ENCODE assay signal across 8 cellular contexts in the genomic region with DNA sequence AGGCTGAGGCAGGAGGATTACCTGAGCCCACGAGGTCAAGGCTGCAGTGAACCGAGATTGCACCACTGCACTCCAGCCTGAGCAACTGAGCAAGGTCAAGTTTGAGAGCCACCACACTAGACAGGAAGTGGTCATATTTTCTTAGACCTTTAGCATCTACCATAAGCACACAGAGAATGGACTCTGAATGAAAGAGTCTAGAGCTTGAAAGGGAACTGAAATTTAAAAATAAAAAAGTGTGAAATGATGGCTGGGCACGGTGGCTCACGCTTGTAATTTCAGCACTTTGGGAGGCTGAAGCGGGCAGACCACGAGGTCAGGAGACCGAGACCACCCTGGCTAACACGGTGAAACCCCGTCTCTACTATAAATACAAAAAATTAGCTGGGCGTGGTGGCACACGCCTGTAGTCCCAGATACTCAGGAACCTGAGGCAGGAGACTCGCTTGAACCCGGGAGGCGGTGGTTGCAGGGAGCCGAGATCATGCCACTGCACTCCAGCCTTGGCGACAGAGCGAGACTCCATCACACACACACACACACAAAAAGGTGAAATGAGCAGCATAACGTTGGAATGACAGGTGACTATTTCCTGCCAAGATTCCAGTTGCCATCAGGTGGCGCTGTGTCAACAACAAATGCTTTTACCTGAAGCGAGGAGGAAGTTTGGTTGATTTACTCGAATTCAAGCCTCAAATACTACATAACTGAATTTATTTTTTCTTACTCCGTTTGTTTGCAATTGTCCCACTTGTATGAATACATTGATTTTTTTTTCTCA. TPM values are rescaled to one million over a fixed set of nuclear protein-coding genes. Genes with fewer than 3 reads are reported as not detected.
DNase-seq lines count a peak whose midpoint lies in the region; ATAC-seq and TF ChIP-seq lines count a peak whose summit lies in the region.

No MANE protein-coding gene starts in this region.

- no peaks in the 10 kb centered on the region for H3K27me3 Mint-ChIP-seq in IgD-negative memory B cell

- peaks cover 4 to 17% of the 10 kb centered on the region in 2 donors for H3K4me1 ChIP-seq in thoracic aorta (ENCODE audit: control insufficient read depth in 1 of 2, low read depth in 2 of 2)

- DNase-seq in DMS79 treated with DMSO at 0.1 percent for 48 hours (lab: John Stamatoyannopoulos, UW) (peak; percentile 72), RWPE1 (ENCODE audit: low spot score) (peak; percentile 27), germinal center (ENCODE audit: low spot score) (peak; percentile 68), omental fat pad (ENCODE audit: low spot score) (peak; percentile 76), thoracic aorta (ENCODE audit: low spot score) (no peak)
- peak; percentile 67 for DNase-seq in activated gamma-delta T cell treated with anti-CD3 and anti-CD28 coated beads, Interleukin-2, amount 50 U/mL, for 16 hours (ENCODE audit: low read depth)

- H3K4me1 Mint-ChIP-seq in IgD-negative memory B cell = peaks cover 8 to 12% (median 11%) of the 10 kb centered on the region in 3 donors

- H3K27ac ChIP-seq in RWPE1 = no peak overlapping the region
- peak overlapping the region; percentile 37 to 50 for H3K27ac ChIP-seq in thoracic aorta

- H3K27me3 ChIP-seq in thoracic aorta (replicated peaks; ENCODE audit: insufficient read depth) = no peaks in the 10 kb centered on the region

- no peaks in the 10 kb centered on the region for H3K9me3 ChIP-seq in thoracic aorta

- peak overlapping the region; percentile 60 for H3K4me3 ChIP-seq in thoracic aorta

- TF ChIP-seq CTCF in RWPE1 (conservative IDR thresholded peaks at IDR 0.05; ENCODE audit: low read depth) = peak; percentile 77
- TF ChIP-seq CTCF in omental fat pad (IDR thresholded peaks at IDR 0.05) = peak in 2 of 3 donors; percentile 44 to 70
- TF ChIP-seq CTCF in thoracic aorta (IDR thresholded peaks at IDR 0.05) = peak; percentile 79

- no peaks in the 10 kb centered on the region for H3K36me3 Mint-ChIP-seq in IgD-negative memory B cell

- CTCF ChIA-PET in RWPE1 (lab: Yijun Ruan, JAX) = interaction anchor here (0.5 to 1.2 kb wide), 8 partner anchors 17 to 203 kb away, joined by 3 to 5 read pairs (median 3); no protein-coding TSS in a partner anchor

- H3K4me3 Mint-ChIP-seq in IgD-negative memory B cell = peak overlapping the region; percentile 75 to 93 (median 85)

- peak; percentile 78 for ATAC-seq in GM21576 (IDR thresholded peaks at IDR 0.05; ENCODE audit: unreplicated experiment)
- ATAC-seq in omental fat pad (ENCODE audit: low FRiP score) = no peak
- ATAC-seq in thoracic aorta (ENCODE audit: insufficient number of reproducible peaks, low FRiP score, low read depth) = no peak

- no peaks in the 10 kb centered on the region for H3K9me3 Mint-ChIP-seq in IgD-negative memory B cell

- peak overlapping the region; percentile 9 to 48 (median 47) for H3K27ac Mint-ChIP-seq in IgD-negative memory B cell

- POLR2A ChIA-PET in RWPE1 (lab: Yijun Ruan, JAX; ENCODE audit: low non-redundant PET) = no interaction called here

- no peaks in the 10 kb centered on the region for H3K36me3 ChIP-seq in thoracic aorta

RNA-seq across cellular contexts. Expression of gene AK3, which starts 21.3 kb away (rescaled TPM):
- polyA plus RNA-seq in IgD-negative memory B cell = 25.1 TPM
- 10 to 100 TPM; 77.6 to 99.4 (median 88.6) TPM for total RNA-seq in omental fat pad
- total RNA-seq in thoracic aorta = 10 to 100 TPM; 50.5 to 72.9 TPM

RNA-seq across cellular contexts. Expression of gene RCL1, which starts 30.4 kb away (rescaled TPM):
- 16.0 TPM for polyA plus RNA-seq in IgD-negative memory B cell
- 10 to 100 TPM; 54.1 to 97.3 (median 88.8) TPM for total RNA-seq in omental fat pad
- total RNA-seq in thoracic aorta = 10 to 100 TPM; 29.6 to 62.2 TPM
